11 cellular contexts compared by ENCODE assay signal in the genomic region with DNA sequence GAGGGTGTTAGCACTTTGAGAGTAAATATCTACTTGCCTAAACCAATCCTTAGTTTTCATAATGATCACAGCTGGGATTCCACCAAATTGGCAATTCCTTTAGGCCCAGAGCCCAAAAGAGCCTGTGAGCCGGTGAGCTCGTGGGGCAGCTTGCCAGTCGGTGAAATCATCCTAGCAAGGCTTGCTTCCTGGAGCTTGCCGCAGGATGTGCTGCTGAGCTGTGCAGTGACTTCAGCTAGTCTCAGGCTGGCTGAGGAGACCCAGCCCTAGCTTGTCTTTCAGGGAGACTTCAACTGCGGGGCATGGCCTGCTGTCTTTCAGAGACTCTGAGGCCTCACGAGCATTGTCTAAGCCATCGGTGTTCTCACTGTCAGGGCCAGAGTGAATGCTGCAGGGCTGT.
DNase-seq lines count a peak whose midpoint lies in the region; ATAC-seq and TF ChIP-seq lines count a peak whose summit lies in the region.
"Had no signal": no experiment of that assay in that cellular context is flagged by ENCODE, and none has a peak within 500 bp of the region (broad histone marks: within the 10 kb centered on the region; RNA-seq: fewer than 3 reads in every experiment).

No MANE protein-coding gene starts in this region.

- H3K4me3 ChIP-seq in testis: no peak overlapping the region

- no peak overlapping the region for H3K27ac ChIP-seq in testis
- H3K27ac ChIP-seq: 22Rv1, WERI-Rb-1 had no signal

- peak; percentile 49 for DNase-seq in DMS 273 (lab: John Stamatoyannopoulos, UW; ENCODE audit: unreplicated experiment)
- DNase-seq in DMS 273 treated with DMSO at 0.1 percent for 48 hours (lab: John Stamatoyannopoulos, UW): no peak
- DNase-seq in cerebellar cortex (ENCODE audit: low spot score): peak; percentile 94
- peak; percentile 58 to 65 for DNase-seq in left colon
- DNase-seq in testis: peak; percentile 84
- DNase-seq in activated CD4-positive, CD25-positive, alpha-beta regulatory T cell (lab: John Stamatoyannopoulos, UW): no peak
- no peak for DNase-seq in NCI-H1930 (lab: John Stamatoyannopoulos, UW)
- DNase-seq in ecto neural progenitor cell (ENCODE audit: low spot score): no peak
- DNase-seq: MV-4-11 had no signal

- 52 to 64% methylated on average over 7 of the region's 7 CpGs for WGBS in testis, 2 donors

- H3K4me1 ChIP-seq in testis: peaks cover 17% of the 10 kb centered on the region

- no peak for TF ChIP-seq CTCF in testis (IDR thresholded peaks at IDR 0.05)

- no peaks in the 10 kb centered on the region for H3K27me3 ChIP-seq in testis

- H3K9me3 ChIP-seq in testis: no peaks in the 10 kb centered on the region

- H3K36me3 ChIP-seq in testis (ENCODE audit: low read depth, missing control alignments): no peaks in the 10 kb centered on the region

- ATAC-seq in left colon: peak; percentile 18

- no peak for TF ChIP-seq POLR2A in testis (IDR thresholded peaks at IDR 0.05)

- intact Hi-C loops in left colon (cut with DNase I, micrococcal nuclease) (loop anchor here in 1 of 2 donors (5.0 kb wide), 1 partner anchor 65 kb away; no protein-coding TSS in a partner anchor), testis (cut with DNase I; ENCODE audit: low total_unique reads) (no loop called here)

Comparison
In these comparisons a context has a peak if more than half of its experiments do, and no peak if none do; other contexts are left out.
1. DNase-seq: peak in DMS 273 (single experiment), cerebellar cortex (single experiment), left colon (2 of 2) and testis (single experiment); none in DMS 273 treated with DMSO at 0.1 percent for 48 hours (single experiment), activated CD4-positive, CD25-positive, alpha-beta regulatory T cell (0 of 4), NCI-H1930 (0 of 2) and ecto neural progenitor cell (single experiment).